In genomic region chr17:35127751-35128514, GRCh38 we compare ENCODE assay signal across 1 cellular context.
TF ChIP-seq lines count a peak whose summit lies in the region.

No MANE protein-coding gene starts in this region.

TF ChIP-seq in SK-N-SH treated with all-trans-retinoic acid at 6 μM for 48 hours, 23 proteins besides CTCF, POLR2A, EP300 and RAD21 (continued from another document):
- TF ChIP-seq CSRNP3 (CRISPR knock-in tag; IDR thresholded peaks at IDR 0.05) (no peak), ZFP30 (CRISPR knock-in tag; IDR thresholded peaks at IDR 0.05) (no peak), PPARA (CRISPR knock-in tag; IDR thresholded peaks at IDR 0.05; ENCODE audit: borderline replicate concordance) (no peak), ESRRG (CRISPR knock-in tag; IDR thresholded peaks at IDR 0.05) (no peak), TSHZ2 (CRISPR knock-in tag; IDR thresholded peaks at IDR 0.05) (no peak), GLIS3 (CRISPR knock-in tag; IDR thresholded peaks at IDR 0.05) (no peak), POU6F1 (CRISPR knock-in tag; IDR thresholded peaks at IDR 0.05; ENCODE audit: borderline replicate concordance, low read depth) (no peak), ZFP3 (CRISPR knock-in tag; IDR thresholded peaks at IDR 0.05) (no peak), SNAI2 (CRISPR knock-in tag; IDR thresholded peaks at IDR 0.05) (no peak), TCF4 (CRISPR knock-in tag; IDR thresholded peaks at IDR 0.05; ENCODE audit: borderline replicate concordance) (no peak), ZNF8 (CRISPR knock-in tag; IDR thresholded peaks at IDR 0.05) (no peak), BACH2 (CRISPR knock-in tag; IDR thresholded peaks at IDR 0.05; ENCODE audit: borderline replicate concordance) (no peak), CREB5 (CRISPR knock-in tag; IDR thresholded peaks at IDR 0.05; ENCODE audit: low read depth) (no peak), CSDC2 (CRISPR knock-in tag; IDR thresholded peaks at IDR 0.05) (no peak), OSR1 (CRISPR knock-in tag; IDR thresholded peaks at IDR 0.05) (no peak), ZNF70 (CRISPR knock-in tag; IDR thresholded peaks at IDR 0.05) (no peak), ARNTL (CRISPR knock-in tag; IDR thresholded peaks at IDR 0.05; ENCODE audit: borderline replicate concordance, low read depth) (no peak), RARB (CRISPR knock-in tag; IDR thresholded peaks at IDR 0.05) (no peak)
